8 cellular contexts compared by ENCODE assay signal in genomic region chr1:111127923-111128643, GRCh38. TPM values are rescaled to one million over a fixed set of nuclear protein-coding genes. Genes with fewer than 3 reads are reported as not detected.
DNase-seq lines count a peak whose midpoint lies in the region; ATAC-seq and TF ChIP-seq lines count a peak whose summit lies in the region.

No MANE protein-coding gene starts in this region.

- peak overlapping the region; percentile 95 for H3K27ac Mint-ChIP-seq in activated B cell treated with CpG ODN at 0.5 μM for 24 hours

- no peaks in the 10 kb centered on the region for H3K9me3 ChIP-seq in testis

- H3K4me1 ChIP-seq in testis, result no peaks in the 10 kb centered on the region

- H3K27ac ChIP-seq in testis, result no peak overlapping the region

- H3K4me3 Mint-ChIP-seq in activated B cell treated with CpG ODN at 0.5 μM for 24 hours, result peak overlapping the region; percentile 52

- H3K9me3 Mint-ChIP-seq in activated B cell treated with CpG ODN at 0.5 μM for 24 hours, result peaks cover 2% of the 10 kb centered on the region

- POLR2A ChIA-PET in activated B cell treated with CpG ODN at 0.5 μM for 24 hours (lab: Charles Lee), result interaction anchor here (0.5 to 7.4 kb wide), 11 partner anchors 11 to 489 kb away, joined by 3 to 114 read pairs (median 4); partner anchors contain the start of genes CEPT1, DRAM2 and LRIF1

- DNase-seq in GM06990 (ENCODE audit: extremely low read depth, insufficient read length), result peak; percentile 68
- DNase-seq in activated B cell treated with CpG ODN at 0.5 μM for 24 hours, result no peak
- no peak for DNase-seq in ecto neural progenitor cell (ENCODE audit: low spot score)
- no peak for DNase-seq in foreskin fibroblast
- no peak for DNase-seq in NCI-H1694 (lab: John Stamatoyannopoulos, UW)
- no peak for DNase-seq in testis

- H3K4me1 Mint-ChIP-seq in activated B cell treated with CpG ODN at 0.5 μM for 24 hours, result peaks cover 96% of the 10 kb centered on the region

- 82 to 89% methylated on average over 3 of the region's 3 CpGs for WGBS in testis, 2 donors

- intact Hi-C loops in activated B cell treated with CpG ODN at 0.5 μM for 24 hours (cut with micrococcal nuclease) (loop anchor here (1.0 to 5.0 kb wide), 13 partner anchors 12 to 629 kb away; partner anchors contain the start of genes CEPT1, DDX20, DENND2D and DRAM2), testis (cut with DNase I; ENCODE audit: low total_unique reads) (no loop called here)

- H3K4me3 ChIP-seq in GM06990 (replicated peaks; ENCODE audit: low read depth, low read length) (peak overlapping the region; percentile 11), foreskin fibroblast (ENCODE audit: low read depth in 1 of 2, low read length in 2 of 2) (no peak overlapping the region), testis (no peak overlapping the region)

- peaks cover 1% of the 10 kb centered on the region for H3K36me3 ChIP-seq in GM06990 (ENCODE audit: control insufficient read depth, insufficient read depth, low read length)
- no peaks in the 10 kb centered on the region for H3K36me3 ChIP-seq in testis (ENCODE audit: low read depth, missing control alignments)

- no peak for TF ChIP-seq CTCF in GM06990 (IDR thresholded peaks at IDR 0.05; ENCODE audit: insufficient read depth, low read length, poor library complexity, severe bottlenecking)
- TF ChIP-seq CTCF in activated B cell treated with CpG ODN at 0.5 μM for 24 hours (IDR thresholded peaks at IDR 0.05), result no peak
- TF ChIP-seq CTCF in foreskin fibroblast (IDR thresholded peaks at IDR 0.05; ENCODE audit: low read depth, low read length), result no peak
- no peak for TF ChIP-seq CTCF in testis (IDR thresholded peaks at IDR 0.05)

- ATAC-seq in GM19395 (IDR thresholded peaks at IDR 0.05; ENCODE audit: unreplicated experiment) (peak; percentile 89), HG03097 (IDR thresholded peaks at IDR 0.05; ENCODE audit: low FRiP score, unreplicated experiment) (peak; percentile 78), activated B cell treated with CpG ODN at 0.5 μM for 24 hours (ENCODE audit: low read depth) (peak; percentile 83)

- no peaks in the 10 kb centered on the region for H3K27me3 Mint-ChIP-seq in activated B cell treated with CpG ODN at 0.5 μM for 24 hours

- CTCF ChIA-PET in activated B cell treated with CpG ODN at 0.5 μM for 24 hours (lab: Charles Lee), result interaction anchor here (0.9 to 1.3 kb wide), 2 partner anchors 12 to 98 kb away, joined by 4 to 5 read pairs; partner anchors contain the start of genes CEPT1 and DRAM2

- H3K27me3 ChIP-seq in GM06990 (replicated peaks; ENCODE audit: control insufficient read depth, insufficient read depth, low read length) (no peaks in the 10 kb centered on the region), testis (no peaks in the 10 kb centered on the region)

- no peak for TF ChIP-seq POLR2A in testis (IDR thresholded peaks at IDR 0.05)

- H3K36me3 Mint-ChIP-seq in activated B cell treated with CpG ODN at 0.5 μM for 24 hours (ENCODE audit: low read depth), result peaks cover 66% of the 10 kb centered on the region

RNA-seq across cellular contexts. Expression of gene DRAM2, which starts 11.8 kb away (rescaled TPM):
- 61.8 and 77.6 TPM in 2 replicates for total RNA-seq in activated B cell treated with CpG ODN at 0.5 μM for 24 hours
- 10 to 100 TPM; 47.1 to 51.0 TPM for total RNA-seq in testis
- 34.8 TPM for polyA plus RNA-seq in testis (ENCODE audit: insufficient read depth, low read depth, low replicate concordance)

RNA-seq across cellular contexts. Expression of gene CEPT1, which starts 11.9 kb away (rescaled TPM):
- total RNA-seq in activated B cell treated with CpG ODN at 0.5 μM for 24 hours, result 74.4 and 87.0 TPM in 2 replicates
- total RNA-seq in testis, result 10 to 100 TPM; 63.2 to 69.4 TPM
- polyA plus RNA-seq in testis (ENCODE audit: insufficient read depth, low read depth, low replicate concordance), result 25.0 TPM
